In genomic region chr7:76317782-76318487, GRCh38 we compare ENCODE assay signal across 8 cellular contexts. TPM values are rescaled to one million over a fixed set of nuclear protein-coding genes. Genes with fewer than 3 reads are reported as not detected.
DNase-seq lines count a peak whose midpoint lies in the region; ATAC-seq, FAIRE-seq and TF ChIP-seq lines count a peak whose summit lies in the region.

No MANE protein-coding gene starts in this region.

- intact Hi-C loops in activated T-helper 1 cell treated with anti-CD3 and anti-CD28 coated beads, Interleukin-12 subunit alpha, Interleukin-12 subunit beta, Interleukin-2, Interleukin-4 antibody, amounts not matched to agents 30 ng/mL and 10 ng/mL and 1 ng/mL, durations not matched to agents 14 hours and 24 hours and 36 hours (cut with micrococcal nuclease), result loop anchor here (1.0 to 10.0 kb wide), 13 partner anchors 15 to 443 kb away; partner anchors contain the start of genes MDH2, RHBDD2 and SRRM3

- H3K9me2 ChIP-seq in Karpas-422 (replicated peaks; ENCODE audit: insufficient read depth, low read length), result no peaks in the 10 kb centered on the region

- H3K4me3 ChIP-seq in DND-41 (ENCODE audit: low read depth in 1 of 2, low read length in 2 of 2) (peak overlapping the region; percentile 51 to 87; a peak in 3 of 4 replicates), Karpas-422 (ENCODE audit: low read length) (peak overlapping the region; percentile 76)

- H3K4me2 ChIP-seq in DND-41 (ENCODE audit: insufficient read depth, low read length) (peak overlapping the region; percentile 84), Karpas-422 (ENCODE audit: low read depth, low read length, poor library complexity, severe bottlenecking) (peak overlapping the region; percentile 90)

- H3K4me1 ChIP-seq in DND-41 (ENCODE audit: insufficient read depth, low read length), result peaks cover 26% of the 10 kb centered on the region
- peaks cover 29% of the 10 kb centered on the region for H3K4me1 ChIP-seq in Karpas-422 (ENCODE audit: low read length)

- POLR2A ChIA-PET in naive thymus-derived CD8-positive, alpha-beta T cell (lab: Charles Lee), result interaction anchor here (0.6 to 3.5 kb wide), 12 partner anchors 8 to 150 kb away, joined by 3 to 34 read pairs (median 6); partner anchors contain the start of genes HSPB1 and YWHAG

- H3K36me3 Mint-ChIP-seq in activated T-helper 1 cell treated with anti-CD3 and anti-CD28 coated beads, Interleukin-12 subunit alpha, Interleukin-12 subunit beta, Interleukin-2, Interleukin-4 antibody, amounts not matched to agents 30 ng/mL and 10 ng/mL and 1 ng/mL, durations not matched to agents 14 hours and 24 hours and 36 hours (ENCODE audit: low read depth), result peaks cover 8% of the 10 kb centered on the region
- no peaks in the 10 kb centered on the region for H3K36me3 Mint-ChIP-seq in naive thymus-derived CD8-positive, alpha-beta T cell

- peak; percentile 94 for ATAC-seq in DND-41 (ENCODE audit: insufficient read depth, low read depth)
- peak; percentile 89 for ATAC-seq in GM21825 (IDR thresholded peaks at IDR 0.05; ENCODE audit: unreplicated experiment)
- ATAC-seq in naive thymus-derived CD8-positive, alpha-beta T cell, result peak; percentile 95

- H3K27ac Mint-ChIP-seq in activated T-helper 1 cell treated with anti-CD3 and anti-CD28 coated beads, Interleukin-12 subunit alpha, Interleukin-12 subunit beta, Interleukin-2, Interleukin-4 antibody, amounts not matched to agents 30 ng/mL and 10 ng/mL and 1 ng/mL, durations not matched to agents 14 hours and 24 hours and 36 hours, result peak overlapping the region; percentile 98
- peak overlapping the region; percentile 91 to 100 (median 94) for H3K27ac Mint-ChIP-seq in naive thymus-derived CD8-positive, alpha-beta T cell

- peak; percentile 98 for DNase-seq in DND-41
- DNase-seq in Karpas-422, result peak; percentile 98
- peak; percentile 93 for DNase-seq in RCC 7860 (ENCODE audit: low spot score)
- DNase-seq in activated T-helper 1 cell treated with anti-CD3 and anti-CD28 coated beads, Interleukin-12 subunit alpha, Interleukin-12 subunit beta, Interleukin-2, Interleukin-4 antibody, amounts not matched to agents 30 ng/mL and 10 ng/mL and 1 ng/mL, durations not matched to agents 14 hours and 24 hours and 36 hours (ENCODE audit: low spot score), result peak; percentile 96
- peak; percentile 97 for DNase-seq in fibroblast of gingiva (ENCODE audit: low read depth)
- DNase-seq in naive thymus-derived CD8-positive, alpha-beta T cell, result peak; percentile 91 to 98 (median 94)
- peak; percentile 89 to 96 (median 92) for DNase-seq in stimulated activated naive CD4-positive, alpha-beta T cell (lab: John Stamatoyannopoulos, UW)

- TF ChIP-seq CTCF in DND-41 (IDR thresholded peaks at IDR 0.05; ENCODE audit: borderline replicate concordance, extremely low read depth, low read length, poor library complexity, severe bottlenecking), result no peak

- H4K20me1 ChIP-seq in DND-41 (ENCODE audit: insufficient read depth, low read length), result peaks cover 5% of the 10 kb centered on the region; the same call in 1 of the 2 replicates
- peaks cover 6% of the 10 kb centered on the region; the same call in 1 of the 2 replicates for H4K20me1 ChIP-seq in Karpas-422 (ENCODE audit: insufficient read depth, low read depth, low read length)

- H3K36me3 ChIP-seq in DND-41 (ENCODE audit: insufficient read depth, low read length) (peaks cover 8% of the 10 kb centered on the region), Karpas-422 (ENCODE audit: insufficient read depth, low read length) (no peaks in the 10 kb centered on the region)

- FAIRE-seq in RCC 7860 (lab: Jason Lieb, UNC), result peak; percentile 82

- peaks cover 30% of the 10 kb centered on the region for H3K4me1 Mint-ChIP-seq in activated T-helper 1 cell treated with anti-CD3 and anti-CD28 coated beads, Interleukin-12 subunit alpha, Interleukin-12 subunit beta, Interleukin-2, Interleukin-4 antibody, amounts not matched to agents 30 ng/mL and 10 ng/mL and 1 ng/mL, durations not matched to agents 14 hours and 24 hours and 36 hours (ENCODE audit: low read depth)
- H3K4me1 Mint-ChIP-seq in naive thymus-derived CD8-positive, alpha-beta T cell, result peaks cover 17 to 31% (median 28%) of the 10 kb centered on the region in 4 donors

- peak overlapping the region; percentile 90 for H3K9ac ChIP-seq in DND-41 (ENCODE audit: low read depth, low read length)
- peak overlapping the region; percentile 81 for H3K9ac ChIP-seq in Karpas-422 (ENCODE audit: low read length)

- peak overlapping the region; percentile 82 for H3K4me3 Mint-ChIP-seq in activated T-helper 1 cell treated with anti-CD3 and anti-CD28 coated beads, Interleukin-12 subunit alpha, Interleukin-12 subunit beta, Interleukin-2, Interleukin-4 antibody, amounts not matched to agents 30 ng/mL and 10 ng/mL and 1 ng/mL, durations not matched to agents 14 hours and 24 hours and 36 hours
- peak overlapping the region; percentile 86 to 98 (median 96) for H3K4me3 Mint-ChIP-seq in naive thymus-derived CD8-positive, alpha-beta T cell

- peak overlapping the region; percentile 91 for H2AFZ ChIP-seq in DND-41 (ENCODE audit: low read depth, low read length)
- peak overlapping the region; percentile 92 for H2AFZ ChIP-seq in Karpas-422 (ENCODE audit: low read length)

- no peaks in the 10 kb centered on the region for H3K27me3 Mint-ChIP-seq in activated T-helper 1 cell treated with anti-CD3 and anti-CD28 coated beads, Interleukin-12 subunit alpha, Interleukin-12 subunit beta, Interleukin-2, Interleukin-4 antibody, amounts not matched to agents 30 ng/mL and 10 ng/mL and 1 ng/mL, durations not matched to agents 14 hours and 24 hours and 36 hours (ENCODE audit: insufficient read depth)
- H3K27me3 Mint-ChIP-seq in naive thymus-derived CD8-positive, alpha-beta T cell, result no peaks in the 10 kb centered on the region

- peak overlapping the region; percentile 91 for H3K27ac ChIP-seq in DND-41 (ENCODE audit: low read length)
- peak overlapping the region; percentile 73 for H3K27ac ChIP-seq in Karpas-422 (ENCODE audit: low read length)

- H3K9me3 ChIP-seq in DND-41 (ENCODE audit: insufficient read depth, low read length, severe bottlenecking), result no peaks in the 10 kb centered on the region
- no peaks in the 10 kb centered on the region for H3K9me3 ChIP-seq in Karpas-422 (ENCODE audit: low read length)

- no peaks in the 10 kb centered on the region for H3K9me3 Mint-ChIP-seq in activated T-helper 1 cell treated with anti-CD3 and anti-CD28 coated beads, Interleukin-12 subunit alpha, Interleukin-12 subunit beta, Interleukin-2, Interleukin-4 antibody, amounts not matched to agents 30 ng/mL and 10 ng/mL and 1 ng/mL, durations not matched to agents 14 hours and 24 hours and 36 hours
- no peaks in the 10 kb centered on the region for H3K9me3 Mint-ChIP-seq in naive thymus-derived CD8-positive, alpha-beta T cell

- H3K27me3 ChIP-seq in DND-41 (ENCODE audit: insufficient read depth, low read length, poor library complexity) (no peaks in the 10 kb centered on the region), Karpas-422 (ENCODE audit: low read length) (no peaks in the 10 kb centered on the region)

- H3K79me2 ChIP-seq in DND-41 (ENCODE audit: insufficient read depth, low read length) (peaks cover 12% of the 10 kb centered on the region), Karpas-422 (ENCODE audit: low read length) (no peaks in the 10 kb centered on the region)

RNA-seq across cellular contexts. Expression of gene HSPB1, which starts 15.5 kb away (rescaled TPM):
- total RNA-seq in Karpas-422 (2014; rRNA removed; shearing (Covaris generic); ENCODE audit: low replicate concordance), result 5.2 and 17.7 TPM in 2 replicates
- 78.4 and 87.2 TPM in 2 replicates for total RNA-seq in activated T-helper 1 cell treated with anti-CD3 and anti-CD28 coated beads, Interleukin-12 subunit alpha, Interleukin-12 subunit beta, Interleukin-2, Interleukin-4 antibody, amounts not matched to agents 30 ng/mL and 10 ng/mL and 1 ng/mL, durations not matched to agents 14 hours and 24 hours and 36 hours
- total RNA-seq in naive thymus-derived CD8-positive, alpha-beta T cell, result 10 to 100 TPM; 48.5 to 49.4 TPM
- polyA plus RNA-seq in naive thymus-derived CD8-positive, alpha-beta T cell, result 100 to 1,000 TPM in 2 of 3 donors, 10 to 100 TPM in 1; 96.4 to 128 (median 125) TPM

RNA-seq across cellular contexts. Expression of gene YWHAG, which starts 40.9 kb away (rescaled TPM):
- total RNA-seq in Karpas-422 (2014; rRNA removed; shearing (Covaris generic); ENCODE audit: low replicate concordance), result 49.1 and 64.1 TPM in 2 replicates
- 165 and 167 TPM in 2 replicates for total RNA-seq in activated T-helper 1 cell treated with anti-CD3 and anti-CD28 coated beads, Interleukin-12 subunit alpha, Interleukin-12 subunit beta, Interleukin-2, Interleukin-4 antibody, amounts not matched to agents 30 ng/mL and 10 ng/mL and 1 ng/mL, durations not matched to agents 14 hours and 24 hours and 36 hours
- 10 to 100 TPM; 36.5 to 38.2 TPM for total RNA-seq in naive thymus-derived CD8-positive, alpha-beta T cell
- 1 to 10 TPM; 1.4 to 1.9 (median 1.7) TPM for polyA plus RNA-seq in naive thymus-derived CD8-positive, alpha-beta T cell

Comparison
In these comparisons a context has a peak if more than half of its experiments do, and no peak if none do; other contexts are left out.
1. Peak in every context shown above with its lines: DNase-seq, ATAC-seq, H3K4me3 ChIP-seq and H3K27ac ChIP-seq.